ENCODE assay signal across 17 cellular contexts in the genomic region with DNA sequence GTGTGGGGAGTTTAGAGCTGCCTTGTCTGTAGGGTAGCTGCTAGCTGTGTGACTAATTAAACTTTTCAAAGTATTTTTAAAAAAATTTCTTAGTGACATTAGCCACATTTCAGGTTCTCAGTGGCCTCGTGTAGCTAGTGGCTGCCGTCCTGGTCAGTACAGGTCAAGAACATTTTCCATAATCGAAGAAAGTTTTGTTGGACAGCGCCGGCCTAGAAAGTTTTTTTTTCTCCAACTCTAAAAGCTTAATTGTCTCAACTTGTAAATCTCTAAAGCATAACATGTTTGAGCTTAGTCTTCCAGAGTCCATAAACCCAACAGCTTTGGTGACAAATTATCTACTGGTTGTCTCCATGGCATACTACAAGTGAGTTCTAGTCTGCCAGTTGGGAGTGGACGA. TPM values are rescaled to one million over a fixed set of nuclear protein-coding genes. Genes with fewer than 3 reads are reported as not detected.
DNase-seq lines count a peak whose midpoint lies in the region; ATAC-seq, FAIRE-seq and TF ChIP-seq lines count a peak whose summit lies in the region.
"Had no signal": no experiment of that assay in that cellular context is flagged by ENCODE, and none has a peak within 500 bp of the region (broad histone marks: within the 10 kb centered on the region; RNA-seq: fewer than 3 reads in every experiment).

No MANE protein-coding gene starts in this region.

- POLR2A ChIA-PET in HepG2 (lab: Yijun Ruan, JAX): interaction anchor here (5.8 kb wide), 1 partner anchor 17 kb away, joined by 82 read pairs; no protein-coding TSS in a partner anchor

- ATAC-seq in HepG2: no peak
- ATAC-seq in right lobe of liver: no peak
- ATAC-seq in psoas muscle: no peak

- no peak for TF ChIP-seq CTCF in HepG2 (CRISPR knock-in tag; IDR thresholded peaks at IDR 0.05)
- TF ChIP-seq CTCF in right lobe of liver (IDR thresholded peaks at IDR 0.05): no peak
- no peak for TF ChIP-seq CTCF in ascending aorta (IDR thresholded peaks at IDR 0.05)
- TF ChIP-seq CTCF in psoas muscle (IDR thresholded peaks at IDR 0.05): no peak
- no peak for TF ChIP-seq CTCF in transverse colon (IDR thresholded peaks at IDR 0.05)

- TF ChIP-seq RAD21 in HepG2 (CRISPR knock-in tag; IDR thresholded peaks at IDR 0.05): no peak

- FAIRE-seq in HepG2 (lab: Jason Lieb, UNC): no peak

- H3K4me3 ChIP-seq in HepG2 (replicated peaks in 1 of 3; ENCODE audit: insufficient read depth in 1 of 3, low read depth in 2 of 3, low read length in 3 of 3) (no peak overlapping the region), right lobe of liver (no peak overlapping the region), ascending aorta (no peak overlapping the region), psoas muscle (no peak overlapping the region), transverse colon (no peak overlapping the region)
- H3K4me3 ChIP-seq: GM23248 had no signal

- H3K9ac ChIP-seq in HepG2 (ENCODE audit: insufficient read depth, low read depth, low read length): no peak overlapping the region
- H3K9ac ChIP-seq: GM23248 had no signal

- peaks cover 74% of the 10 kb centered on the region for H4K20me1 ChIP-seq in HepG2 (ENCODE audit: insufficient read depth, low read length)

- TF ChIP-seq POLR2A in HepG2 (IDR thresholded peaks at IDR 0.05; ENCODE audit: insufficient read depth in 1 of 2, low read depth in 2 of 2, low read length in 2 of 2) (no peak), right lobe of liver (IDR thresholded peaks at IDR 0.05) (no peak), transverse colon (IDR thresholded peaks at IDR 0.05) (no peak)

- H3K4me1 ChIP-seq in HepG2 (ENCODE audit: insufficient read depth, low read length): peaks cover 68% of the 10 kb centered on the region
- peaks cover 0 to 56% (median 23%) of the 10 kb centered on the region in 4 donors for H3K4me1 ChIP-seq in right lobe of liver
- H3K4me1 ChIP-seq in ascending aorta: peaks cover 7 to 51% of the 10 kb centered on the region in 2 donors
- H3K4me1 ChIP-seq in psoas muscle: peaks cover 76% of the 10 kb centered on the region
- peaks cover 38 to 80% (median 57%) of the 10 kb centered on the region in 4 donors for H3K4me1 ChIP-seq in transverse colon

- no peaks in the 10 kb centered on the region; a peak in 1 of 5 replicates for H3K27me3 ChIP-seq in HepG2 (ENCODE audit: control insufficient read depth in 1 of 2, insufficient read depth in 2 of 2, low read length in 2 of 2)
- H3K27me3 ChIP-seq in right lobe of liver: no peaks in the 10 kb centered on the region
- H3K27me3 ChIP-seq in ascending aorta: no peaks in the 10 kb centered on the region
- H3K27me3 ChIP-seq in psoas muscle (ENCODE audit: insufficient read depth in 3 of 3, low read length in 2 of 3): no peaks in the 10 kb centered on the region
- H3K27me3 ChIP-seq in transverse colon: no peaks in the 10 kb centered on the region

- no TSS peak for BruUV-seq in HepG2 (replicated peaks; lab: Mats Ljungman, UMichigan)

- intact Hi-C loops in HepG2 (cut with micrococcal nuclease; ENCODE audit: unreplicated experiment): loop anchor here (5.0 kb wide), 2 partner anchors 33 to 112 kb away; partner anchors contain the start of gene SCPEP1
- intact Hi-C loops in right lobe of liver (cut with DNase I): no loop called here
- intact Hi-C loops in ascending aorta (cut with DNase I): loop anchor here (10.0 kb wide), 2 partner anchors 255 to 995 kb away; partner anchors contain the start of genes C17orf67, DGKE and DYNLL2
- intact Hi-C loops in psoas muscle (cut with DNase I): no loop called here
- intact Hi-C loops in transverse colon (cut with DNase I; ENCODE audit: low total_unique reads): no loop called here

- H3K36me3 Mint-ChIP-seq in activated naive CD8-positive, alpha-beta T cell treated with anti-CD3 and anti-CD28 coated beads for 36 hours: peaks cover 9% of the 10 kb centered on the region

- no peak for DNase-seq in HepG2 (ENCODE audit: low spot score)
- DNase-seq in right lobe of liver: no peak
- DNase-seq in ascending aorta (ENCODE audit: low spot score in 2 of 2): no peak
- DNase-seq in psoas muscle: no peak
- no peak for DNase-seq in transverse colon
- no peak for DNase-seq in activated naive CD8-positive, alpha-beta T cell treated with anti-CD3 and anti-CD28 coated beads for 36 hours
- no peak for DNase-seq in T-helper 9 cell
- no peak for DNase-seq in NOMO-1 treated with DMSO at 0.1 percent for 48 hours (lab: John Stamatoyannopoulos, UW; ENCODE audit: unreplicated experiment)
- DNase-seq: CD8-positive, alpha-beta memory T cell; DND-41; GDM1; GM23248; KG1; NCI-H1092; NCI-H446; NCI-H748 treated with DMSO at 0.1 percent for 48 hours had no signal

- WGBS in HepG2 (ENCODE audit: low lambda C conversion rate): 88% methylated on average over 6 of the region's 6 CpGs
- 58% methylated on average over 6 of the region's 6 CpGs for whole genome bisulfite sequencing in right lobe of liver (ENCODE audit: insufficient coverage, low coverage, low lambda C conversion rate, missing lambda C conversion rate)
- 49 to 66% (median 50%) methylated on average over 6 of the region's 6 CpGs for WGBS in psoas muscle, 3 donors
- WGBS in transverse colon (ENCODE audit: low coverage in 1 of 2), 2 donors: 41 to 66% methylated on average over 5 to 6 of the region's 6 CpGs

- H3K9me3 ChIP-seq in HepG2 (ENCODE audit: low read length) (no peaks in the 10 kb centered on the region), right lobe of liver (no peaks in the 10 kb centered on the region), ascending aorta (no peaks in the 10 kb centered on the region), psoas muscle (no peaks in the 10 kb centered on the region), transverse colon (no peaks in the 10 kb centered on the region)

- no peak overlapping the region for H3K4me3 Mint-ChIP-seq in activated naive CD8-positive, alpha-beta T cell treated with anti-CD3 and anti-CD28 coated beads for 36 hours
- H3K4me3 Mint-ChIP-seq: B cell had no signal

- in situ Hi-C loops in HepG2 (cut with HindIII; ENCODE audit: extremely low pct_ligation_motif_present, low pct_unique_long_range_greater_than_20kb) (no loop called here), transverse colon (cut with MboI; ENCODE audit: low pct_ligation_motif_present in 1 of 4, low pct_unique_long_range_greater_than_20kb in 1 of 4, low sequenced_read_pairs in 3 of 4) (no loop called here)

- peaks cover 46% of the 10 kb centered on the region for H3K4me1 Mint-ChIP-seq in activated naive CD8-positive, alpha-beta T cell treated with anti-CD3 and anti-CD28 coated beads for 36 hours

- H3K36me3 ChIP-seq in HepG2 (replicated peaks in 1 of 2; ENCODE audit: control insufficient read depth in 1 of 2, insufficient read depth in 2 of 2, low read length in 2 of 2) (peaks cover 2 to 23% of the 10 kb centered on the region in 2 experiments; a peak in 2 of 5 replicates), right lobe of liver (no peaks in the 10 kb centered on the region), ascending aorta (no peaks in the 10 kb centered on the region), psoas muscle (ENCODE audit: insufficient read depth in 1 of 2, low read depth in 1 of 2) (no peaks in the 10 kb centered on the region), transverse colon (no peaks in the 10 kb centered on the region)

- TF ChIP-seq EP300 in HepG2 (IDR thresholded peaks at IDR 0.05; ENCODE audit: low read depth in 2 of 2, low read length in 2 of 2): no peak
- no peak for TF ChIP-seq EP300 in HepG2 (CRISPR knock-in tag; IDR thresholded peaks at IDR 0.05; ENCODE audit: borderline replicate concordance)
- TF ChIP-seq EP300 in transverse colon (IDR thresholded peaks at IDR 0.05; ENCODE audit: low read depth): no peak

- no peaks in the 10 kb centered on the region for H3K9me3 Mint-ChIP-seq in activated naive CD8-positive, alpha-beta T cell treated with anti-CD3 and anti-CD28 coated beads for 36 hours
- H3K9me3 Mint-ChIP-seq: CD8-positive, alpha-beta memory T cell had no signal

- no peak overlapping the region for H2AFZ ChIP-seq in HepG2 (ENCODE audit: low read length)
- H2AFZ ChIP-seq: GM23248 had no signal

- peaks cover 84% of the 10 kb centered on the region for H3K79me2 ChIP-seq in HepG2 (ENCODE audit: insufficient read depth, low read length)

- CTCF ChIA-PET in HepG2 (lab: Yijun Ruan, JAX; ENCODE audit: low intra/inter-chr PET ratio, low total read pairs): no interaction called here

- no peak overlapping the region for H3K27ac Mint-ChIP-seq in activated naive CD8-positive, alpha-beta T cell treated with anti-CD3 and anti-CD28 coated beads for 36 hours
- H3K27ac Mint-ChIP-seq: B cell had no signal

- no peaks in the 10 kb centered on the region for H3K27me3 Mint-ChIP-seq in activated naive CD8-positive, alpha-beta T cell treated with anti-CD3 and anti-CD28 coated beads for 36 hours
- H3K27me3 Mint-ChIP-seq: B cell had no signal

- H3K4me2 ChIP-seq in HepG2 (ENCODE audit: low read depth, low read length): peak overlapping the region; percentile 87

- peak overlapping the region; percentile 5 for H3K27ac ChIP-seq in HepG2 (ENCODE audit: extremely low read length, insufficient read depth, low read length)
- no peak overlapping the region for H3K27ac ChIP-seq in right lobe of liver
- H3K27ac ChIP-seq in ascending aorta: peak overlapping the region; percentile 98
- peak overlapping the region; percentile 95 for H3K27ac ChIP-seq in psoas muscle
- peak overlapping the region; percentile 94 to 99 (median 98) for H3K27ac ChIP-seq in transverse colon
- H3K27ac ChIP-seq: GM23248 had no signal

RNA-seq across cellular contexts. Expression of gene AKAP1, which starts 4.3 kb away (rescaled TPM):
- total RNA-seq in HepG2 (2016; rRNA removed; fragmentation: Illumina TruSeq; extraction: Trizol) (46.4 and 101 TPM in 2 replicates), right lobe of liver (10 to 100 TPM; 31.2 to 58.5 (median 43.1) TPM), ascending aorta (127 TPM), psoas muscle (100 to 1,000 TPM in 2 of 4 donors, 10 to 100 TPM in 2; 86.0 to 231 (median 105) TPM), transverse colon (100 to 1,000 TPM; 137 to 193 (median 171) TPM)
- 18.6 and 20.2 TPM in 2 replicates for total RNA-seq in HepG2 (2016; cell fraction: cytosol; rRNA removed; fragmentation: Illumina TruSeq; extraction: Trizol; ENCODE audit: low read depth)
- total RNA-seq in HepG2 (2016; cell fraction: insoluble cytoplasmic fraction; rRNA removed; fragmentation: Illumina TruSeq; extraction: Trizol): 43.3 and 95.2 TPM in 2 replicates
- total RNA-seq in HepG2 (2016; cell fraction: membrane; rRNA removed; fragmentation: Illumina TruSeq; extraction: Trizol): 44.9 and 47.5 TPM in 2 replicates
- total RNA-seq in HepG2 (2016; cell fraction: nucleus; rRNA removed; fragmentation: Illumina TruSeq; extraction: Trizol): 119 and 142 TPM in 2 replicates
- polyA plus RNA-seq in HepG2 (2011; rRNA removed) (131 and 136 TPM in 2 replicates), psoas muscle (100 to 1,000 TPM in 1 of 3 donors, 10 to 100 TPM in 2; 42.3 to 127 (median 61.6) TPM)
- polyA plus RNA-seq in HepG2 (2011; cell fraction: cytosol; rRNA removed): 93.5 and 109 TPM in 2 replicates
- polyA plus RNA-seq in HepG2 (2011; cell fraction: nucleus; rRNA removed): 234 and 300 TPM in 2 replicates
- 66.3 and 68.8 TPM in 2 replicates for polyA plus RNA-seq in HepG2 (2012)
- polyA plus RNA-seq in HepG2 (2016; cell fraction: cytosol; fragmentation: Illumina TruSeq; extraction: Trizol; ENCODE audit: low read depth): 8.4 and 10.9 TPM in 2 replicates
- 34.0 and 34.5 TPM in 2 replicates for polyA plus RNA-seq in HepG2 (2016; cell fraction: insoluble cytoplasmic fraction; fragmentation: Illumina TruSeq; extraction: Trizol; ENCODE audit: low read depth)
- 17.7 and 18.8 TPM in 2 replicates for polyA plus RNA-seq in HepG2 (2016; cell fraction: membrane; fragmentation: Illumina TruSeq; extraction: Trizol; ENCODE audit: low read depth)
- 141 and 146 TPM in 2 replicates for polyA plus RNA-seq in HepG2 (2016; cell fraction: nucleus; fragmentation: Illumina TruSeq; extraction: Trizol; ENCODE audit: insufficient read depth, low read depth)
- 127 and 335 TPM in 2 replicates for polyA minus RNA-seq in HepG2 (2011; rRNA and poly(A)+ RNA removed; ENCODE audit: low replicate concordance)
- 101 and 127 TPM in 2 replicates for polyA minus RNA-seq in HepG2 (2011; cell fraction: cytosol; rRNA and poly(A)+ RNA removed)
- 78.2 and 99.9 TPM in 2 replicates for polyA minus RNA-seq in HepG2 (2011; cell fraction: nucleus; rRNA and poly(A)+ RNA removed)
- 10 to 100 TPM; 39.5 to 43.2 TPM for total RNA-seq in activated naive CD8-positive, alpha-beta T cell treated with anti-CD3 and anti-CD28 coated beads for 36 hours

Comparison
In these comparisons a context has a peak if more than half of its experiments do, and no peak if none do; other contexts are left out.
1. H3K27ac ChIP-seq: peak in HepG2 (single experiment), ascending aorta (2 of 2), psoas muscle (single experiment) and transverse colon (4 of 4); none in right lobe of liver (0 of 3).
2. intact Hi-C loops: an anchor here in HepG2 (5.0 kb wide) and ascending aorta (10.0 kb wide); none called in right lobe of liver, psoas muscle and transverse colon.